Comparison of ENCODE assay signal across 8 cellular contexts in genomic region chr7:140672382-140673062, GRCh38. TPM values are rescaled to one million over a fixed set of nuclear protein-coding genes. Genes with fewer than 3 reads are reported as not detected.
DNase-seq lines count a peak whose midpoint lies in the region; ATAC-seq and TF ChIP-seq lines count a peak whose summit lies in the region.

TSS of gene ADCK2 (plus strand) at chr7:140672945. CDS start at chr7:140673331, 386 bp downstream.

- H3K4me3 ChIP-seq in SJSA1 (peak within 1 kb of the TSS; percentile 83), adipocyte (ENCODE audit: low read length) (peak within 1 kb of the TSS; percentile 84), right atrium auricular region (peak within 1 kb of the TSS; percentile 64 to 72)

- H3K9ac ChIP-seq in adipocyte (ENCODE audit: low read length) = peak within 1 kb of the TSS; percentile 87

- H3K27me3 ChIP-seq in SJSA1 (replicated peaks) = no peaks in the 10 kb centered on the region
- H3K27me3 ChIP-seq in adipocyte (replicated peaks; ENCODE audit: control insufficient read depth, insufficient read depth, low read length) = no peaks in the 10 kb centered on the region
- no peaks in the 10 kb centered on the region for H3K27me3 ChIP-seq in right atrium auricular region

- no peak for TF ChIP-seq CTCF in right atrium auricular region (IDR thresholded peaks at IDR 0.05)

- H3K9me3 ChIP-seq in SJSA1 (replicated peaks) (no peaks in the 10 kb centered on the region), adipocyte (ENCODE audit: control insufficient read depth, low read length) (no peaks in the 10 kb centered on the region), right atrium auricular region (no peaks in the 10 kb centered on the region)

- H3K36me3 ChIP-seq in SJSA1 (no peaks in the 10 kb centered on the region), adipocyte (ENCODE audit: control insufficient read depth, insufficient read depth, low read length, severe bottlenecking) (peaks cover 6% of the 10 kb centered on the region), right atrium auricular region (no peaks in the 10 kb centered on the region)

- DNase-seq in COLO668 (lab: John Stamatoyannopoulos, UW; ENCODE audit: unreplicated experiment) (peak; percentile 79), SJSA1 (ENCODE audit: low read depth in 1 of 2, low spot score in 2 of 2) (no peak), adipocyte (ENCODE audit: low read depth) (peak; percentile 76), right atrium auricular region (ENCODE audit: low spot score) (no peak), renal cortical epithelial cell (ENCODE audit: low read depth) (no peak), inferior parietal cortex (ENCODE audit: extremely low spot score) (no peak)

- peaks cover 14% of the 10 kb centered on the region for H3K4me1 ChIP-seq in SJSA1 (replicated peaks)
- peaks cover 24% of the 10 kb centered on the region for H3K4me1 ChIP-seq in adipocyte (ENCODE audit: control insufficient read depth, insufficient read depth, low read length)
- peaks cover 0 to 25% of the 10 kb centered on the region in 2 donors for H3K4me1 ChIP-seq in right atrium auricular region

- H3K27ac ChIP-seq in SJSA1 (no peak within 1 kb of the TSS), right atrium auricular region (peak within 1 kb of the TSS; percentile 73 to 82)

- peak; percentile 49 for ATAC-seq in GM19351 (IDR thresholded peaks at IDR 0.05; ENCODE audit: unreplicated experiment)
- ATAC-seq in HG03521 (IDR thresholded peaks at IDR 0.05; ENCODE audit: unreplicated experiment) = peak; percentile 53

RNA-seq across cellular contexts. Expression of gene ADCK2, which starts in this region (rescaled TPM):
- total RNA-seq in SJSA1 (2014; rRNA removed; shearing (Covaris generic)) = 9.6 and 13.6 TPM in 2 replicates
- total RNA-seq in right atrium auricular region = 10 to 100 TPM; 16.6 to 21.8 TPM
- total RNA-seq in renal cortical epithelial cell = 15.6 and 19.4 TPM in 2 replicates

Comparison
In these comparisons a context has a peak if more than half of its experiments do, and no peak if none do; other contexts are left out.
1. DNase-seq: peak in COLO668 (single experiment) and adipocyte (single experiment); none in SJSA1 (0 of 2), right atrium auricular region (single experiment), renal cortical epithelial cell (single experiment) and inferior parietal cortex (single experiment).
2. Peak in every context shown above with its lines, with median percentiles within 50 percentile points of each other: H3K4me3 ChIP-seq.